14 cellular contexts compared by ENCODE assay signal in genomic region chr9:79682076-79682736, GRCh38.
A peak's percentile ranks its signal among the peaks of the same experiment; 100 is the strongest.
DNase-seq lines count a peak whose midpoint lies in the region; ATAC-seq and TF ChIP-seq lines count a peak whose summit lies in the region.
"Had no signal": no experiment of that assay in that cellular context is flagged by ENCODE, and none has a peak within 500 bp of the region (broad histone marks: within the 10 kb centered on the region; RNA-seq: fewer than 3 reads in every experiment).

No MANE protein-coding gene starts in this region.

- H3F3A ChIP-seq in GM23338 (replicated peaks; ENCODE audit: low read depth): no peaks in the 10 kb centered on the region

- H3K4me3 ChIP-seq in GM23338 (no peak overlapping the region), fibroblast of the aortic adventitia (ENCODE audit: low read depth, low read length) (no peak overlapping the region), psoas muscle (no peak overlapping the region)
- H3K4me3 ChIP-seq: SJSA1 had no signal

- no peaks in the 10 kb centered on the region for H3K27me3 Mint-ChIP-seq in GM23338 (ENCODE audit: insufficient read depth, low read depth, poor library complexity)
- H3K27me3 Mint-ChIP-seq: stimulated activated naive CD8-positive, alpha-beta T cell treated with anti-CD3 and anti-CD28 coated beads, Interleukin-15, amount 100 ng/mL, for 72 hours had no signal

- no peaks in the 10 kb centered on the region for H3K9me2 ChIP-seq in GM23338 (ENCODE audit: insufficient read depth)

- H3K27ac Mint-ChIP-seq in GM23338: peak overlapping the region; percentile 32

- DNase-seq in GM23338 (ENCODE audit: low spot score) (no peak), NCI-H226 (peak; percentile 10), fibroblast of the aortic adventitia (ENCODE audit: low read depth) (peak; percentile 30), psoas muscle (no peak), COR-L47 (lab: John Stamatoyannopoulos, UW) (no peak), hippocampal formation (lab: John Stamatoyannopoulos, UW) (no peak)
- no peak for DNase-seq in activated T-cell treated with anti-CD3 and anti-CD28 coated beads, Interleukin-2, amount 50 U/mL, for 1 hour
- DNase-seq: activated naive CD4-positive, alpha-beta T cell treated with Interleukin-2 at 50 U/mL for 16 hours; C1 segment of cervical spinal cord; NCI-H2081; stimulated activated naive CD8-positive, alpha-beta T cell treated with anti-CD3 and anti-CD28 coated beads, Interleukin-15, amount 100 ng/mL, for 72 hours had no signal

- H2AFZ ChIP-seq in GM23338: no peak overlapping the region

- H3K4me3 Mint-ChIP-seq in GM23338: no peak overlapping the region
- H3K4me3 Mint-ChIP-seq: stimulated activated naive CD8-positive, alpha-beta T cell treated with anti-CD3 and anti-CD28 coated beads, Interleukin-15, amount 100 ng/mL, for 72 hours had no signal

- H3K27me3 ChIP-seq in GM23338 (ENCODE audit: insufficient read depth) (no peaks in the 10 kb centered on the region), psoas muscle (ENCODE audit: insufficient read depth in 3 of 3, low read length in 2 of 3) (no peaks in the 10 kb centered on the region)
- H3K27me3 ChIP-seq: SJSA1 had no signal

- H3K4me1 ChIP-seq in GM23338 (ENCODE audit: insufficient read depth) (no peaks in the 10 kb centered on the region; the same call in 1 of the 2 replicates), psoas muscle (peaks cover 31% of the 10 kb centered on the region)

- H3K36me3 ChIP-seq in GM23338 (ENCODE audit: insufficient read depth) (no peaks in the 10 kb centered on the region), psoas muscle (ENCODE audit: insufficient read depth in 1 of 2, low read depth in 1 of 2) (no peaks in the 10 kb centered on the region)

- no peak overlapping the region for H3K4me2 ChIP-seq in GM23338

- intact Hi-C loops in psoas muscle (cut with DNase I): no loop called here

- WGBS in psoas muscle, 3 donors: 20 to 21% (median 20%) methylated on average over 4 of the region's 4 CpGs

- H3K4me1 Mint-ChIP-seq in GM23338: peaks cover 19% of the 10 kb centered on the region

- H3K9me3 ChIP-seq in psoas muscle: no peaks in the 10 kb centered on the region
- H3K9me3 ChIP-seq: SJSA1 had no signal

- no peaks in the 10 kb centered on the region for H4K20me1 ChIP-seq in GM23338 (replicated peaks; ENCODE audit: insufficient read depth)

- H3K9me3 Mint-ChIP-seq in GM23338: no peaks in the 10 kb centered on the region
- H3K9me3 Mint-ChIP-seq: stimulated activated naive CD8-positive, alpha-beta T cell treated with anti-CD3 and anti-CD28 coated beads, Interleukin-15, amount 100 ng/mL, for 72 hours had no signal

- TF ChIP-seq CTCF in GM23338 (conservative IDR thresholded peaks at IDR 0.05; ENCODE audit: low read depth in 2 of 2): no peak
- TF ChIP-seq CTCF in fibroblast of the aortic adventitia (IDR thresholded peaks at IDR 0.05; ENCODE audit: insufficient read depth, low read length): no peak
- no peak for TF ChIP-seq CTCF in psoas muscle (IDR thresholded peaks at IDR 0.05)

- H3K79me2 ChIP-seq in GM23338 (replicated peaks; ENCODE audit: insufficient read depth): 0 out of 2 replicates have a peak, but pooled peaks cover 3% of the 10 kb centered on the region

- ATAC-seq in GM23338 (no peak), psoas muscle (peak; percentile 68 to 78 (median 72)), GM18858 (IDR thresholded peaks at IDR 0.05; ENCODE audit: unreplicated experiment) (no peak)
- ATAC-seq: sciatic nerve; stimulated activated naive CD8-positive, alpha-beta T cell treated with anti-CD3 and anti-CD28 coated beads, Interleukin-15, amount 100 ng/mL, for 72 hours had no signal

- H3K27ac ChIP-seq in GM23338 (ENCODE audit: low read depth) (no peak overlapping the region), psoas muscle (peak overlapping the region; percentile 24)
- H3K27ac ChIP-seq: SJSA1 had no signal

- peaks cover 16% of the 10 kb centered on the region; the same call in 2 of the 3 replicates for H3K36me3 Mint-ChIP-seq in GM23338 (ENCODE audit: low read depth)

TF ChIP-seq in GM23338, 12 proteins besides CTCF, POLR2A, EP300 and RAD21 (continues in another document):
- TF ChIP-seq STAT1 (IDR thresholded peaks at IDR 0.05; ENCODE audit: unreplicated experiment) (no peak), POLR2AphosphoS5 (IDR thresholded peaks at IDR 0.05; ENCODE audit: low read depth) (no peak), JUNB (IDR thresholded peaks at IDR 0.05; ENCODE audit: unreplicated experiment) (no peak), ETS1 (IDR thresholded peaks at IDR 0.05) (no peak), CREB1 (CRISPR knock-in tag; IDR thresholded peaks at IDR 0.05; ENCODE audit: low read depth) (no peak), NANOG (IDR thresholded peaks at IDR 0.05; ENCODE audit: borderline replicate concordance) (no peak), EZH2 (IDR thresholded peaks at IDR 0.05; ENCODE audit: low read depth, unreplicated experiment) (no peak), EZH2phosphoT487 (IDR thresholded peaks at IDR 0.05; ENCODE audit: unreplicated experiment) (no peak)
- TF ChIP-seq, protein P1, sequence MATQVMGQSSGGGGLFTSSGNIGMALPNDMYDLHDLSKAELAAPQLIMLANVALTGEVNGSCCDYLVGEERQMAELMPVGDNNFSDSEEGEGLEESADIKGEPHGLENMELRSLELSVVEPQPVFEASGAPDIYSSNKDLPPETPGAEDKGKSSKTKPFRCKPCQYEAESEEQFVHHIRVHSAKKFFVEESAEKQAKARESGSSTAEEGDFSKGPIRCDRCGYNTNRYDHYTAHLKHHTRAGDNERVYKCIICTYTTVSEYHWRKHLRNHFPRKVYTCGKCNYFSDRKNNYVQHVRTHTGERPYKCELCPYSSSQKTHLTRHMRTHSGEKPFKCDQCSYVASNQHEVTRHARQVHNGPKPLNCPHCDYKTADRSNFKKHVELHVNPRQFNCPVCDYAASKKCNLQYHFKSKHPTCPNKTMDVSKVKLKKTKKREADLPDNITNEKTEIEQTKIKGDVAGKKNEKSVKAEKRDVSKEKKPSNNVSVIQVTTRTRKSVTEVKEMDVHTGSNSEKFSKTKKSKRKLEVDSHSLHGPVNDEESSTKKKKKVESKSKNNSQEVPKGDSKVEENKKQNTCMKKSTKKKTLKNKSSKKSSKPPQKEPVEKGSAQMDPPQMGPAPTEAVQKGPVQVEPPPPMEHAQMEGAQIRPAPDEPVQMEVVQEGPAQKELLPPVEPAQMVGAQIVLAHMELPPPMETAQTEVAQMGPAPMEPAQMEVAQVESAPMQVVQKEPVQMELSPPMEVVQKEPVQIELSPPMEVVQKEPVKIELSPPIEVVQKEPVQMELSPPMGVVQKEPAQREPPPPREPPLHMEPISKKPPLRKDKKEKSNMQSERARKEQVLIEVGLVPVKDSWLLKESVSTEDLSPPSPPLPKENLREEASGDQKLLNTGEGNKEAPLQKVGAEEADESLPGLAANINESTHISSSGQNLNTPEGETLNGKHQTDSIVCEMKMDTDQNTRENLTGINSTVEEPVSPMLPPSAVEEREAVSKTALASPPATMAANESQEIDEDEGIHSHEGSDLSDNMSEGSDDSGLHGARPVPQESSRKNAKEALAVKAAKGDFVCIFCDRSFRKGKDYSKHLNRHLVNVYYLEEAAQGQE (IDR thresholded peaks at IDR 0.05; ENCODE audit: unreplicated experiment): no peak

Comparison
In these comparisons a context has a peak if more than half of its experiments do, and no peak if none do; other contexts are left out.
1. ATAC-seq: peak in psoas muscle (4 of 4); none in GM23338 (single experiment) and GM18858 (single experiment).
2. DNase-seq: peak in NCI-H226 (single experiment) and fibroblast of the aortic adventitia (single experiment); none in GM23338 (single experiment), psoas muscle (0 of 2), activated T-cell treated with anti-CD3 and anti-CD28 coated beads, Interleukin-2, amount 50 U/mL, for 1 hour (single experiment), COR-L47 (single experiment) and hippocampal formation (0 of 2).